ENCODE assay signal across 8 cellular contexts in the genomic region with DNA sequence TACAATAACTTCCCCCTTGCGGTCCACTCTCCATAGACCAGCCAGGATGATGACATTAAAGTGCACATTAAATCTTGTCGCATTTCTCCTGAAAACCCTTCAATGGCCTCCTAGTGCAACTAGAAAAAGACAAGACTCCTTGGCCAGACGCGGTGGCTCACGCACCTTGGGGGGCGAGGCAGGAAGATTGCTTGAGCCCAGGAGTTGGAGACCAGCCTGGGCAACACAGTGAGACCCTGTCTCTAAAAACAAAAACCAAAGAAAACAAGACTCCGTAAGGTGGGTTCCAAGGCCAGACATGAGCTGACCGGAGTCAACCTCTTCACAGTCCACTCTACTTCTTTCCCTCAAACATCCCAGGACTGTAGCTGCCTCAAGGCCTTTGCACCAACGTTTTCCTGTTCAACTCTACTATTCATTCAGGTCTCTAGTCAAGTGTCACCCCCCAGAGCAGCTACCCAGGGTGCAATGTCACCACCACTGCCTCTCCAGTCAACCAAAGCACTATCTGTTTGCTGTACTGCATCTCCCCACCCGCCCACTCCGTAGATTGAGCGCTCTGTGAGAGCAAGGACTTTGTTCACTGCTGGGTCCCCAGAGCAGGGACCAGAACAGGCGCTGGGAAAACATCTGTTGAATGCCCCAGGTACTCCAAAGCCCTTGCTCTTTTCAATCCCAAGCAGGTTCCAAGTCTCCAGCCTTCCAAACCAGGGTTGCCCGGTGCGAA. TPM values are rescaled to one million over a fixed set of nuclear protein-coding genes. Genes with fewer than 3 reads are reported as not detected.
DNase-seq lines count a peak whose midpoint lies in the region; ATAC-seq and TF ChIP-seq lines count a peak whose summit lies in the region.

No MANE protein-coding gene starts in this region.

- intact Hi-C loops in OCI-LY7 (cut with micrococcal nuclease; ENCODE audit: unreplicated experiment): loop anchor here (5.0 to 10.0 kb wide), 4 partner anchors 71 to 881 kb away; a partner anchor contains a TSS
- intact Hi-C loops in tibial artery (cut with DNase I; ENCODE audit: low total_unique reads): loop anchor here (5.0 kb wide), 1 partner anchor 71 kb away; a partner anchor contains a TSS

- H3K4me2 ChIP-seq in OCI-LY7 (ENCODE audit: low read length): peak overlapping the region; percentile 93

- CTCF ChIA-PET in OCI-LY7 (lab: Charles Lee; ENCODE audit: unreplicated experiment): interaction anchor here (0.9 kb wide), 1 partner anchor 10 kb away, joined by 3 read pairs; no protein-coding TSS in a partner anchor

- H3K9ac ChIP-seq in mucosa of rectum (ENCODE audit: low read depth in 1 of 2, low read length in 2 of 2): peak overlapping the region; percentile 94 to 96

- TF ChIP-seq CTCF in GM13977 (IDR thresholded peaks at IDR 0.05; ENCODE audit: extremely low read depth, insufficient read depth, missing control alignments) (no peak), OCI-LY7 (conservative IDR thresholded peaks at IDR 0.05; ENCODE audit: low read length) (no peak), chondrocyte (IDR thresholded peaks at IDR 0.05) (no peak), tibial artery (IDR thresholded peaks at IDR 0.05) (no peak)

- peak; percentile 4 for ATAC-seq in HG02571 (IDR thresholded peaks at IDR 0.05; ENCODE audit: unreplicated experiment)

- BruUV-seq in OCI-LY7 (replicated peaks; lab: Mats Ljungman, UMichigan): TSS peak; percentile 84

- H3K4me3 Mint-ChIP-seq in chondrocyte (ENCODE audit: unreplicated experiment): peak overlapping the region; percentile 100

- no peaks in the 10 kb centered on the region for H3K9me3 Mint-ChIP-seq in chondrocyte (ENCODE audit: low read depth)

- POLR2A ChIA-PET in OCI-LY7 (lab: Charles Lee): interaction anchor here (0.8 kb wide), 1 partner anchor 237 kb away, joined by 3 read pairs; no protein-coding TSS in a partner anchor

- in situ Hi-C loops in GM13977 (cut with MboI; ENCODE audit: low pct_unique_long_range_greater_than_20kb, low sequenced_read_pairs, unreplicated experiment): no loop called here

- H3K36me3 Mint-ChIP-seq in chondrocyte (ENCODE audit: low read depth): peaks cover 2% of the 10 kb centered on the region

- H3K4me1 ChIP-seq in OCI-LY7 (ENCODE audit: insufficient read depth, low read length, poor library complexity, severe bottlenecking): peaks cover 22% of the 10 kb centered on the region
- peaks cover 12 to 18% of the 10 kb centered on the region in 2 donors for H3K4me1 ChIP-seq in mucosa of rectum (ENCODE audit: control insufficient read depth in 2 of 2, insufficient read depth in 2 of 2, low read length in 2 of 2)
- H3K4me1 ChIP-seq in tibial artery: peaks cover 0 to 27% (median 16%) of the 10 kb centered on the region in 4 donors

- H3K27ac ChIP-seq in OCI-LY7 (ENCODE audit: low read depth, low read length, poor library complexity, severe bottlenecking): peak overlapping the region; percentile 47
- peak overlapping the region; percentile 92 to 94 for H3K27ac ChIP-seq in mucosa of rectum (ENCODE audit: low read depth in 2 of 2, low read length in 2 of 2)
- H3K27ac ChIP-seq in tibial artery: peak overlapping the region; percentile 84 to 92

- H3K4me1 Mint-ChIP-seq in chondrocyte (ENCODE audit: low read depth): peaks cover 19% of the 10 kb centered on the region

- H3K27me3 ChIP-seq in mucosa of rectum (ENCODE audit: control insufficient read depth in 2 of 2, insufficient read depth in 2 of 2, low read length in 2 of 2) (no peaks in the 10 kb centered on the region), tibial artery (no peaks in the 10 kb centered on the region)

- H3K27ac Mint-ChIP-seq in chondrocyte (ENCODE audit: unreplicated experiment): peak overlapping the region; percentile 94

- DNase-seq in GM13977 (ENCODE audit: low spot score) (peak; percentile 52), OCI-LY7 (ENCODE audit: low spot score) (peak; percentile 43), chondrocyte (ENCODE audit: low spot score) (no peak), tibial artery (no peak), occipital lobe (lab: John Stamatoyannopoulos, UW) (no peak), NCI-H2171 treated with DMSO at 0.1 percent for 48 hours (lab: John Stamatoyannopoulos, UW) (no peak)

- peaks cover 23% of the 10 kb centered on the region for H3K79me2 ChIP-seq in OCI-LY7 (ENCODE audit: insufficient read depth, low read depth, low read length)

- H3K9me2 ChIP-seq in OCI-LY7 (ENCODE audit: insufficient read depth, low read length): no peaks in the 10 kb centered on the region

- H3K27me3 Mint-ChIP-seq in chondrocyte (ENCODE audit: low read depth): no peaks in the 10 kb centered on the region

- H3K9me3 ChIP-seq in OCI-LY7 (ENCODE audit: low read length) (no peaks in the 10 kb centered on the region), mucosa of rectum (ENCODE audit: control insufficient read depth in 2 of 2, low read length in 2 of 2) (no peaks in the 10 kb centered on the region), tibial artery (no peaks in the 10 kb centered on the region)

- no peaks in the 10 kb centered on the region for H4K20me1 ChIP-seq in OCI-LY7 (ENCODE audit: insufficient read depth, low read length)

- peaks cover 25% of the 10 kb centered on the region for H3K36me3 ChIP-seq in OCI-LY7 (ENCODE audit: insufficient read depth, low read length)
- peaks cover 13 to 21% of the 10 kb centered on the region in 2 donors for H3K36me3 ChIP-seq in mucosa of rectum (ENCODE audit: control insufficient read depth in 2 of 2, insufficient read depth in 2 of 2, low read length in 2 of 2)
- peaks cover 16 to 20% (median 16%) of the 10 kb centered on the region in 3 donors for H3K36me3 ChIP-seq in tibial artery

- H2AFZ ChIP-seq in OCI-LY7 (ENCODE audit: low read length): peak overlapping the region; percentile 81

- H3K4me3 ChIP-seq in OCI-LY7 (ENCODE audit: low read depth, low read length, poor library complexity, severe bottlenecking) (peak overlapping the region; percentile 89), mucosa of rectum (ENCODE audit: low read length in 2 of 2) (peak overlapping the region; percentile 88 to 92), tibial artery (peak overlapping the region; percentile 86 to 94)

RNA-seq across cellular contexts. Expression of a gene that starts 0.7 kb away (rescaled TPM):
- total RNA-seq in OCI-LY7 (2014; rRNA removed; shearing (Covaris generic)): 19.1 and 22.1 TPM in 2 replicates
- total RNA-seq in OCI-LY7 (2022) (20.4 and 21.2 TPM in 2 replicates), chondrocyte (16.6 to 18.8 TPM (median 18.1 TPM) in 3 replicates), occipital lobe (10.3 TPM)

RNA-seq across cellular contexts. Expression of a gene that starts 1.1 kb away (rescaled TPM):
- 85.9 and 108 TPM in 2 replicates for total RNA-seq in OCI-LY7 (2014; rRNA removed; shearing (Covaris generic))
- total RNA-seq in OCI-LY7 (2022): 104 and 111 TPM in 2 replicates
- total RNA-seq in chondrocyte: 59.2 to 73.2 TPM (median 63.5 TPM) in 3 replicates
- total RNA-seq in occipital lobe: 35.7 TPM

RNA-seq across cellular contexts. Expression of a gene that starts 46.3 kb away (rescaled TPM):
- 0.06 and 0.23 TPM in 2 replicates for total RNA-seq in OCI-LY7 (2014; rRNA removed; shearing (Covaris generic))
- total RNA-seq in OCI-LY7 (2022) (0.18 TPM in 1 of 2 replicates, not detected in the other), chondrocyte (not detected in 3 replicates), occipital lobe (1.1 TPM)

Comparison
In these comparisons a context has a peak if more than half of its experiments do, and no peak if none do; other contexts are left out.
1. DNase-seq: peak in GM13977 (single experiment) and OCI-LY7 (single experiment); none in chondrocyte (single experiment), tibial artery (0 of 2), occipital lobe (single experiment) and NCI-H2171 treated with DMSO at 0.1 percent for 48 hours (single experiment).
2. Peak in every context shown above with its lines, with median percentiles within 50 percentile points of each other: H3K27ac ChIP-seq and H3K4me3 ChIP-seq.